20 cellular contexts compared by ENCODE assay signal in genomic region chr1:1620433-1621139, GRCh38. TPM values are rescaled to one million over a fixed set of nuclear protein-coding genes. Genes with fewer than 3 reads are reported as not detected.
DNase-seq lines count a peak whose midpoint lies in the region; ATAC-seq and TF ChIP-seq lines count a peak whose summit lies in the region.
"Had no signal": no experiment of that assay in that cellular context is flagged by ENCODE, and none has a peak within 500 bp of the region (broad histone marks: within the 10 kb centered on the region; RNA-seq: fewer than 3 reads in every experiment).

No MANE protein-coding gene starts in this region.

- H3K36me3 ChIP-seq in left ventricle myocardium inferior = peaks cover 15% of the 10 kb centered on the region
- peaks cover 0 to 34% of the 10 kb centered on the region in 2 donors for H3K36me3 ChIP-seq in psoas muscle (ENCODE audit: insufficient read depth in 1 of 2, low read depth in 1 of 2)
- H3K36me3 ChIP-seq: BE2C, SJCRH30 had no signal

- H3K27ac ChIP-seq in left ventricle myocardium inferior (replicated peaks) = peak overlapping the region; percentile 87
- peak overlapping the region; percentile 85 for H3K27ac ChIP-seq in psoas muscle
- H3K27ac ChIP-seq: A549, GM23248, HL-60, SJCRH30 had no signal

- H3K4me3 ChIP-seq in left ventricle myocardium inferior (peak overlapping the region; percentile 19), psoas muscle (peak overlapping the region; percentile 15)
- H3K4me3 ChIP-seq: A549, GM23248, SJCRH30 had no signal

- H3K9me3 ChIP-seq in left ventricle myocardium inferior (replicated peaks) (no peaks in the 10 kb centered on the region), psoas muscle (no peaks in the 10 kb centered on the region)
- H3K9me3 ChIP-seq: A549, BE2C, SJCRH30 had no signal

- TF ChIP-seq CTCF in left ventricle myocardium inferior (IDR thresholded peaks at IDR 0.05; ENCODE audit: borderline replicate concordance) (no peak), psoas muscle (IDR thresholded peaks at IDR 0.05) (no peak), GM13977 (IDR thresholded peaks at IDR 0.05; ENCODE audit: extremely low read depth, insufficient read depth, missing control alignments) (no peak)

- H3K27me3 ChIP-seq in left ventricle myocardium inferior (ENCODE audit: low read depth) (no peaks in the 10 kb centered on the region), psoas muscle (ENCODE audit: insufficient read depth in 3 of 3, low read length in 2 of 3) (no peaks in the 10 kb centered on the region)
- H3K27me3 ChIP-seq: BE2C, SJCRH30 had no signal

- intact Hi-C loops in left ventricle myocardium inferior (cut with micrococcal nuclease) (no loop called here), left cardiac atrium (cut with DNase I) (no loop called here), left ventricle myocardium superior (cut with micrococcal nuclease) (no loop called here), psoas muscle (cut with DNase I) (no loop called here)

- DNase-seq in left ventricle myocardium inferior (no peak), left cardiac atrium (no peak), left ventricle myocardium superior (peak; percentile 39), psoas muscle (peak; percentile 18 to 57), NCI-H1105 treated with DMSO at 0.1 percent for 48 hours (lab: John Stamatoyannopoulos, UW) (no peak), GM13977 (ENCODE audit: low spot score) (no peak), anterior cingulate cortex (lab: John Stamatoyannopoulos, UW) (no peak)
- DNase-seq: CD4-positive, CD25-positive, alpha-beta regulatory T cell; DMS79; NCI-H1092; NCI-H1436 treated with DMSO at 0.1 percent for 48 hours; NCI-H1930; NCI-H510A; NCI-H748 treated with DMSO at 0.1 percent for 48 hours had no signal

- in situ Hi-C loops in GM13977 (cut with MboI; ENCODE audit: low pct_unique_long_range_greater_than_20kb, low sequenced_read_pairs, unreplicated experiment) = no loop called here

- H3K4me1 ChIP-seq in left ventricle myocardium inferior (peaks cover 65% of the 10 kb centered on the region), psoas muscle (peaks cover 64% of the 10 kb centered on the region)

- no peak for ATAC-seq in left cardiac atrium
- ATAC-seq in left ventricle myocardium superior = no peak
- ATAC-seq in psoas muscle = peak in 2 of 4 donors; percentile 12 to 20

- WGBS in psoas muscle, 3 donors = 32 to 51% (median 48%) methylated on average over 11 to 16 of the region's 16 CpGs

RNA-seq across cellular contexts. Expression of gene MIB2, which starts 5.3 kb away (rescaled TPM):
- total RNA-seq in left ventricle myocardium inferior (129 TPM), left cardiac atrium (10 to 100 TPM; 56.4 to 58.1 TPM), left ventricle myocardium superior (131 TPM), psoas muscle (100 to 1,000 TPM in 1 of 4 donors, 10 to 100 TPM in 3; 66.5 to 106 (median 75.4) TPM)
- polyA plus RNA-seq in psoas muscle = 10 to 100 TPM; 41.8 to 80.5 (median 78.7) TPM

RNA-seq across cellular contexts. Expression of gene MMP23B, which starts 11.4 kb away (rescaled TPM):
- total RNA-seq in left ventricle myocardium inferior = 93.8 TPM
- total RNA-seq in left cardiac atrium = 10 to 100 TPM in 1 of 2 donors, 1 to 10 TPM in 1; 9.5 to 11.0 TPM
- 47.9 TPM for total RNA-seq in left ventricle myocardium superior
- 1 to 10 TPM in 1 of 4 donors, under 1 TPM in 2, not detected in 1; 0.32 to 1.8 (median 0.64) TPM for total RNA-seq in psoas muscle
- polyA plus RNA-seq in psoas muscle = under 1 TPM in 2 of 3 donors, not detected in 1; 0.25 to 0.29 TPM
- total RNA-seq: GM23248 had no signal

RNA-seq across cellular contexts. Expression of gene FNDC10, which starts 20.7 kb away (rescaled TPM):
- total RNA-seq in left ventricle myocardium inferior (3.6 TPM), left cardiac atrium (1 to 10 TPM; 1.3 to 2.5 TPM), left ventricle myocardium superior (3.6 TPM), psoas muscle (under 1 TPM in 3 of 4 donors, not detected in 1; 0.44 to 0.89 (median 0.82) TPM)
- polyA plus RNA-seq in psoas muscle = under 1 TPM; 0.15 to 0.96 (median 0.34) TPM
- total RNA-seq: HT-29 had no signal

RNA-seq across cellular contexts. Expression of gene CDK11B, which starts 38.2 kb away (rescaled TPM):
- 24.3 TPM for total RNA-seq in left ventricle myocardium inferior
- 10 to 100 TPM; 17.0 to 18.8 TPM for total RNA-seq in left cardiac atrium
- total RNA-seq in left ventricle myocardium superior = 26.1 TPM
- total RNA-seq in psoas muscle = 10 to 100 TPM; 30.6 to 43.0 (median 36.4) TPM
- polyA plus RNA-seq in psoas muscle = 10 to 100 TPM; 42.1 to 72.8 (median 55.2) TPM

RNA-seq across cellular contexts. Expression of gene SSU72, which starts 45.9 kb away (rescaled TPM):
- total RNA-seq in left ventricle myocardium inferior = 104 TPM
- total RNA-seq in left cardiac atrium = 100 to 1,000 TPM; 107 to 118 TPM
- 118 TPM for total RNA-seq in left ventricle myocardium superior
- total RNA-seq in psoas muscle = 100 to 1,000 TPM; 130 to 185 (median 167) TPM
- polyA plus RNA-seq in psoas muscle = 100 to 1,000 TPM; 137 to 207 (median 192) TPM

Comparison
In these comparisons a context has a peak if more than half of its experiments do, and no peak if none do; other contexts are left out.
1. DNase-seq: peak in left ventricle myocardium superior (single experiment) and psoas muscle (2 of 2); none in left ventricle myocardium inferior (single experiment), left cardiac atrium (single experiment), NCI-H1105 treated with DMSO at 0.1 percent for 48 hours (single experiment), GM13977 (single experiment) and anterior cingulate cortex (0 of 58).